ENCODE assay signal across 17 cellular contexts in genomic region chr14:34172477-34173368, GRCh38.
"Had no signal": no experiment of that assay in that cellular context is flagged by ENCODE, and none has a peak within 500 bp of the region (broad histone marks: within the 10 kb centered on the region; RNA-seq: fewer than 3 reads in every experiment).

No MANE protein-coding gene starts in this region.

- H3K4me3 ChIP-seq: lower lobe of right lung, smooth muscle cell, upper lobe of left lung had no signal

- H3K4me1 ChIP-seq: lower lobe of right lung had no signal

- H3K36me3 ChIP-seq: lower lobe of right lung, upper lobe of left lung had no signal

- DNase-seq: activated CD8-positive, alpha-beta T cell treated with anti-CD3 and anti-CD28 coated beads, Interleukin-2, amount 10 ng/mL, durations not matched to agents 7 days and 5 days; activated naive CD4-positive, alpha-beta T cell treated with Interleukin-2 at 50 U/mL for 16 hours; activated naive CD8-positive, alpha-beta T cell treated with anti-CD3 and anti-CD28 coated beads, Interleukin-2, amount 10 ng/mL, durations not matched to agents 7 days and 5 days; activated T-cell treated with anti-CD3 and anti-CD28 coated beads, Interleukin-2, amount 50 U/mL, for 24 hours; cerebellar nuclear complex; cortex of kidney; erythroblast; foreskin melanocyte; kidney glomerular epithelial cell; lower lobe of right lung; naive thymus-derived CD8-positive, alpha-beta T cell; posterior cingulate gyrus; stimulated activated CD4-positive, alpha-beta T cell treated with anti-CD3 and anti-CD28 coated beads, Interleukin-4, amount 100 ng/mL, for 1 hour; stimulated activated naive CD8-positive, alpha-beta T cell treated with anti-CD3 and anti-CD28 coated beads, Interleukin-15, amount 100 ng/mL, for 72 hours; T1000; upper lobe of left lung had no signal

- H3K27ac ChIP-seq: lower lobe of right lung, upper lobe of left lung had no signal

- ATAC-seq: activated CD8-positive, alpha-beta T cell treated with anti-CD3 and anti-CD28 coated beads, Interleukin-2, amount 10 ng/mL, durations not matched to agents 7 days and 5 days; lower lobe of right lung; naive thymus-derived CD8-positive, alpha-beta T cell; stimulated activated naive CD8-positive, alpha-beta T cell treated with anti-CD3 and anti-CD28 coated beads, Interleukin-15, amount 100 ng/mL, for 72 hours had no signal

- H3K27me3 ChIP-seq: upper lobe of left lung had no signal

- H3K9me3 ChIP-seq: lower lobe of right lung, upper lobe of left lung had no signal
